In the genomic region with DNA sequence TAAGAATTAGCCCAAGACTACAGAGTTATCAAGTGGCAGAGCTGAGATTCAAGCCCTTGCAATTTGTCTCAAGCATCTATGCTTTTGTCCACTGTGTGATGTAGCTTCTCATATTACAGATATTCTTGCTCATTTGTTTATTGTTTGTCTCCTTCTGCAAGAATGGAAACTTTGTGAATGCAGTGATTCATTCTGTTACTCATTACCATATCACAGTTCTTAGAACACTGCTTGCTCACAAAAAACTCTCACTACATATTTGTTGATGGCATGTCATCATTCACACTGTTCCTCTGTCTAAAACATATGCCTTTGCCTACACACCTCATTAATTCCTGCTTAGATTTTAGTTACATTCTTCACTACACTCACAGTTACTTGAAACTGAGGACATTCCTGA, we compare ENCODE assay signal across 1 cellular context.
TF ChIP-seq lines count a peak whose summit lies in the region.

No MANE protein-coding gene starts in this region.

TF ChIP-seq in endothelial cell of umbilical vein, 7 proteins besides CTCF, POLR2A, EP300 and RAD21 (continued from another document):
- TF ChIP-seq, protein P1, sequence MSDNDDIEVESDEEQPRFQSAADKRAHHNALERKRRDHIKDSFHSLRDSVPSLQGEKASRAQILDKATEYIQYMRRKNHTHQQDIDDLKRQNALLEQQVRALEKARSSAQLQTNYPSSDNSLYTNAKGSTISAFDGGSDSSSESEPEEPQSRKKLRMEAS (IDR thresholded peaks at IDR 0.05; ENCODE audit: insufficient read depth, insufficient read length), result no peak
- TF ChIP-seq JUN (IDR thresholded peaks at IDR 0.05; ENCODE audit: borderline replicate concordance, insufficient read depth, insufficient read length, low read depth) (peak; percentile 97), POLR2AphosphoS5 (IDR thresholded peaks at IDR 0.05; ENCODE audit: insufficient read depth, low read depth, low read length) (peak; percentile 51)
